ENCODE assay signal across 9 cellular contexts in genomic region chr1:11802973-11803885, GRCh38. TPM values are rescaled to one million over a fixed set of nuclear protein-coding genes. Genes with fewer than 3 reads are reported as not detected.
DNase-seq lines count a peak whose midpoint lies in the region; FAIRE-seq and TF ChIP-seq lines count a peak whose summit lies in the region.
"Had no signal": no experiment of that assay in that cellular context is flagged by ENCODE, and none has a peak within 500 bp of the region (broad histone marks: within the 10 kb centered on the region; RNA-seq: fewer than 3 reads in every experiment).

No MANE protein-coding gene starts in this region.

- peak; percentile 65 to 86 (median 66) for DNase-seq in CD4-positive, alpha-beta memory T cell
- peak; percentile 70 to 93 for DNase-seq in HAP-1 (ENCODE audit: low spot score in 2 of 2)
- DNase-seq in NOMO-1 treated with dmso at 0.1 percent for 144 hours (lab: John Stamatoyannopoulos, UW; ENCODE audit: unreplicated experiment) = peak; percentile 79
- peak; percentile 79 to 81 for DNase-seq in activated T-cell treated with anti-CD3 and anti-CD28 coated beads, Interleukin-2, amount 50 U/mL, for 48 hours
- peak; percentile 49 for DNase-seq in esophagus squamous epithelium (lab: John Stamatoyannopoulos, UW)
- DNase-seq in stimulated activated CD8-positive, alpha-beta memory T cell treated with anti-CD3 and anti-CD28 coated beads, Interleukin-4, amount 100 ng/mL, for 4 hours (ENCODE audit: low read depth in 2 of 2, low spot score in 1 of 2) = peak; percentile 40 to 57
- DNase-seq in D721Med (ENCODE audit: insufficient read length, low spot score) = no peak

- POLR2A ChIA-PET in CD4-positive, alpha-beta memory T cell (lab: Charles Lee; ENCODE audit: partially characterized antibody) = interaction anchor here (0.6 to 3.3 kb wide), 11 partner anchors 9 to 743 kb away, joined by 3 to 27 read pairs (median 4); partner anchors contain the start of genes MFN2, SRM and UBIAD1

- TF ChIP-seq CTCF in esophagus squamous epithelium (IDR thresholded peaks at IDR 0.05) (peak in 1 of 6 experiments; percentile 3), D721Med (IDR thresholded peaks at IDR 0.05; ENCODE audit: insufficient read depth, missing control alignments) (no peak)

- H3K27ac ChIP-seq in CD4-positive, alpha-beta memory T cell (ENCODE audit: low read depth, low read length) = peak overlapping the region; percentile 41
- H3K27ac ChIP-seq in esophagus squamous epithelium (peak overlapping the region; percentile 95 to 100 (median 99)), muscle layer of duodenum (ENCODE audit: low read length) (peak overlapping the region; percentile 79)

- peaks cover 54% of the 10 kb centered on the region for H3K4me1 ChIP-seq in CD4-positive, alpha-beta memory T cell (ENCODE audit: insufficient read depth, low read length)
- H3K4me1 ChIP-seq in HAP-1 (peaks cover 28% of the 10 kb centered on the region), esophagus squamous epithelium (peaks cover 32 to 71% (median 42%) of the 10 kb centered on the region in 3 donors), muscle layer of duodenum (ENCODE audit: control insufficient read depth in 1 of 2, insufficient read depth in 2 of 2, low read length in 2 of 2) (peaks cover 20 to 57% of the 10 kb centered on the region in 2 donors)

- H3K9me3 ChIP-seq in CD4-positive, alpha-beta memory T cell (ENCODE audit: control insufficient read depth in 1 of 2, low read length in 2 of 2) = no peaks in the 10 kb centered on the region
- H3K9me3 ChIP-seq in HAP-1 = no peaks in the 10 kb centered on the region
- no peaks in the 10 kb centered on the region for H3K9me3 ChIP-seq in esophagus squamous epithelium
- H3K9me3 ChIP-seq in muscle layer of duodenum (ENCODE audit: control insufficient read depth in 1 of 2, low read length in 2 of 2) = no peaks in the 10 kb centered on the region

- peaks cover 0 to 4% (median 0%) of the 10 kb centered on the region in 8 donors for H3K9me3 Mint-ChIP-seq in CD4-positive, alpha-beta memory T cell

- peak overlapping the region; percentile 71 to 92 (median 85) for H3K27ac Mint-ChIP-seq in CD4-positive, alpha-beta memory T cell

- H3K27me3 Mint-ChIP-seq in CD4-positive, alpha-beta memory T cell = no peaks in the 10 kb centered on the region

- intact Hi-C loops in CD4-positive, alpha-beta memory T cell (cut with micrococcal nuclease) = loop anchor here (10.0 kb wide), 1 partner anchor 182 kb away; the partner anchor contains the start of gene MFN2
- intact Hi-C loops in esophagus squamous epithelium (cut with DNase I) = no loop called here

- in situ Hi-C loops in HAP-1 (cut with MboI; ENCODE audit: low sequenced_read_pairs) = no loop called here

- H3K4me1 Mint-ChIP-seq in CD4-positive, alpha-beta memory T cell = peaks cover 33 to 69% (median 54%) of the 10 kb centered on the region in 4 donors

- no peaks in the 10 kb centered on the region for H3K27me3 ChIP-seq in CD4-positive, alpha-beta memory T cell (ENCODE audit: insufficient read depth, low read length)
- H3K27me3 ChIP-seq in HAP-1 (ENCODE audit: low read depth) (no peaks in the 10 kb centered on the region), esophagus squamous epithelium (no peaks in the 10 kb centered on the region), muscle layer of duodenum (ENCODE audit: low read depth, low read length) (no peaks in the 10 kb centered on the region)

- CTCF ChIA-PET in CD4-positive, alpha-beta memory T cell (lab: Charles Lee; ENCODE audit: partially characterized antibody) = interaction anchor here (0.7 to 1.7 kb wide), 3 partner anchors 18 to 84 kb away, joined by 3 to 5 read pairs (median 4); no protein-coding TSS in a partner anchor

- peaks cover 22% of the 10 kb centered on the region for H3K36me3 ChIP-seq in CD4-positive, alpha-beta memory T cell (ENCODE audit: insufficient read depth, low read length)
- H3K36me3 ChIP-seq in HAP-1 (replicated peaks) (peaks cover 23% of the 10 kb centered on the region), esophagus squamous epithelium (peaks cover 9 to 42% (median 15%) of the 10 kb centered on the region in 3 donors), muscle layer of duodenum (ENCODE audit: control insufficient read depth in 1 of 2, insufficient read depth in 2 of 2, low read length in 2 of 2) (peaks cover 20 to 29% of the 10 kb centered on the region in 2 donors)

- H3K36me3 Mint-ChIP-seq in CD4-positive, alpha-beta memory T cell = peaks cover 15 to 43% of the 10 kb centered on the region in 2 donors

- FAIRE-seq in D721Med (lab: Jason Lieb, UNC) = no peak
- FAIRE-seq: TTC549 had no signal

- peak overlapping the region; percentile 70 to 100 (median 87) for H3K4me3 Mint-ChIP-seq in CD4-positive, alpha-beta memory T cell

- H3K4me3 ChIP-seq in CD4-positive, alpha-beta memory T cell (ENCODE audit: low read length in 2 of 2) = peak overlapping the region; percentile 50 to 68
- H3K4me3 ChIP-seq in HAP-1 (no peak overlapping the region), esophagus squamous epithelium (peak overlapping the region; percentile 27 to 77 (median 56)), muscle layer of duodenum (ENCODE audit: low read depth in 1 of 2, low read length in 2 of 2) (peak overlapping the region; percentile 68)

- peak in 2 of 4 donors; percentile 36 to 67 for TF ChIP-seq POLR2A in esophagus squamous epithelium (IDR thresholded peaks at IDR 0.05)

- 18 to 29% methylated on average over 11 to 15 of the region's 28 CpGs for WGBS in esophagus squamous epithelium, 2 donors

RNA-seq across cellular contexts. Expression of gene MTHFR, which starts 2.5 kb away (rescaled TPM):
- total RNA-seq in CD4-positive, alpha-beta memory T cell = 10 to 100 TPM; 52.7 to 54.2 TPM
- 1 to 10 TPM; 2.3 to 6.9 TPM for polyA plus RNA-seq in CD4-positive, alpha-beta memory T cell
- 10 to 100 TPM; 15.6 to 30.1 (median 25.4) TPM for total RNA-seq in esophagus squamous epithelium

RNA-seq across cellular contexts. Expression of gene CLCN6, which starts 2.8 kb away (rescaled TPM):
- 10 to 100 TPM; 20.8 to 20.9 TPM for total RNA-seq in CD4-positive, alpha-beta memory T cell
- polyA plus RNA-seq in CD4-positive, alpha-beta memory T cell = 1 to 10 TPM; 1.4 to 2.6 TPM
- 10 to 100 TPM in 2 of 4 donors, 1 to 10 TPM in 2; 4.2 to 13.5 (median 9.9) TPM for total RNA-seq in esophagus squamous epithelium

RNA-seq across cellular contexts. Expression of gene C1orf167, which starts 41.2 kb away (rescaled TPM):
- not detected for total RNA-seq in CD4-positive, alpha-beta memory T cell
- not detected for polyA plus RNA-seq in CD4-positive, alpha-beta memory T cell
- 1 to 10 TPM in 1 of 4 donors, under 1 TPM in 2, not detected in 1; 0.31 to 2.6 (median 0.76) TPM for total RNA-seq in esophagus squamous epithelium

RNA-seq across cellular contexts. Expression of gene NPPA, which starts 44.4 kb away (rescaled TPM):
- total RNA-seq in CD4-positive, alpha-beta memory T cell = not detected
- not detected for polyA plus RNA-seq in CD4-positive, alpha-beta memory T cell
- not detected for total RNA-seq in esophagus squamous epithelium

RNA-seq across cellular contexts. Expression of gene NPPB, which starts 55.5 kb away (rescaled TPM):
- not detected for total RNA-seq in CD4-positive, alpha-beta memory T cell
- not detected for polyA plus RNA-seq in CD4-positive, alpha-beta memory T cell
- total RNA-seq in esophagus squamous epithelium = not detected

Comparison
In these comparisons a context has a peak if more than half of its experiments do, and no peak if none do; other contexts are left out.
1. H3K27ac ChIP-seq: peak in every context shown above with its lines; median percentile 99 in esophagus squamous epithelium; 79 in muscle layer of duodenum; 41 in CD4-positive, alpha-beta memory T cell.